In the genomic region with DNA sequence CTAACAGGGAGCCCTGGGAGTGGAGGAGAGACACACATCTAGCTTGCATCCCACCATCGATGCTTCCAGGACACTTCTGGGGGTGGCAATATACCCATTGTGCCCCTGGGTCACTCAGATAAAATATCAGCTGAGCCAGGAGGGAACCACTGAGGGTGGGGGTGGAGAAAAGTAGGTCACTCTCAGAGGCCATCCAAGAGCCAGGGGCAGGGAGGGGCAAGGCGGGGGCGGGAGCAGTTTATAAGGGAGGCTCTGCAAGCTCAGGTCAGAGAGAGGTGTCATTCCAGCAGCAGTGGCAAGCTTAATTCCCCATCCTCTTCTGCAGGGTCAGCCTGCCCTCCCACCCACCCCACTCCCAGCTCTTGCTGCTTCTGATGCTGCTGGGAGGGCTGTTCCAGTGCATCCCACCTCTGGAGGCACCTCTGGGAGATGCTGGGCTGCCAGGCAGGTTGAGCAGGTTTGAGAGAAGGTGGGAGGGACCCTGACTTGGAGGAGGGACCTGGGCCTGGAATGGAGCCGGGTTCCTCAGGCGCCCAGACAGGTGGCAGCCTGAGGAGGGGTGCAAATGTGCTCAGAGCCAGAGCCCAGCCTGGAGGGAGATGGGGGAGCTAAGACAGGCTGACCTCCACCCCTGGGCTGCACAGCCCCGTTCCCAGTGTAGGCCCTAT, we compare ENCODE assay signal across 30 cellular contexts. TPM values are rescaled to one million over a fixed set of nuclear protein-coding genes. Genes with fewer than 3 reads are reported as not detected.
DNase-seq lines count a peak whose midpoint lies in the region; ATAC-seq, FAIRE-seq and TF ChIP-seq lines count a peak whose summit lies in the region.
"Had no signal": no experiment of that assay in that cellular context is flagged by ENCODE, and none has a peak within 500 bp of the region (broad histone marks: within the 10 kb centered on the region; RNA-seq: fewer than 3 reads in every experiment).

No MANE protein-coding gene starts in this region.

- no peak for FAIRE-seq in RCC 7860 (lab: Jason Lieb, UNC)
- FAIRE-seq: GM18507 had no signal

- peaks cover 78% of the 10 kb centered on the region for H3K27me3 Mint-ChIP-seq in stimulated activated naive CD8-positive, alpha-beta T cell treated with anti-CD3 and anti-CD28 coated beads, Interleukin-15, amount 100 ng/mL, for 72 hours

- H4K20me1 ChIP-seq in hepatocyte (ENCODE audit: insufficient read depth, poor library complexity, severe bottlenecking): no peaks in the 10 kb centered on the region

- CTCF ChIA-PET in GM10248 (lab: Yijun Ruan, JAX): interaction anchor here (5.0 kb wide), 1 partner anchor 15 kb away, joined by 37 read pairs; no protein-coding TSS in a partner anchor

- 56% methylated on average over 6 of the region's 6 CpGs for WGBS in hepatocyte (ENCODE audit: low lambda C conversion rate, missing lambda C conversion rate)

- no peak overlapping the region for H3K4me2 ChIP-seq in hepatocyte

- H3K4me1 ChIP-seq in hepatocyte (ENCODE audit: insufficient read depth): peaks cover 6% of the 10 kb centered on the region

- H3K4me1 Mint-ChIP-seq in stimulated activated naive CD8-positive, alpha-beta T cell treated with anti-CD3 and anti-CD28 coated beads, Interleukin-15, amount 100 ng/mL, for 72 hours: no peaks in the 10 kb centered on the region
- H3K4me1 Mint-ChIP-seq: activated CD4-positive, alpha-beta T cell treated with anti-CD3 and anti-CD28 coated beads, Interleukin-2, amount 10 ng/mL, durations not matched to agents 24 days and 14 days had no signal

- ATAC-seq in stimulated activated naive CD8-positive, alpha-beta T cell treated with anti-CD3 and anti-CD28 coated beads, Interleukin-15, Interleukin-2, amounts not matched to agents 100 U/mL and 50 U/mL, for 24 hours: peak; percentile 19
- ATAC-seq in stimulated activated naive CD8-positive, alpha-beta T cell treated with anti-CD3 and anti-CD28 coated beads, Interleukin-15, amount 100 ng/mL, for 72 hours: no peak
- peak; percentile 70 for ATAC-seq in esophagus mucosa
- ATAC-seq: activated T-cell treated with anti-CD3 and anti-CD28 coated beads, Interleukin-2, amount 50 U/mL, for 72 hours had no signal

- H3K27ac ChIP-seq in hepatocyte: no peak overlapping the region
- H3K27ac ChIP-seq: brain microvascular endothelial cell, epithelial cell of prostate, transverse colon, WERI-Rb-1 had no signal

- DNase-seq in stimulated activated naive CD8-positive, alpha-beta T cell treated with anti-CD3 and anti-CD28 coated beads, Interleukin-15, Interleukin-2, amounts not matched to agents 100 U/mL and 50 U/mL, for 24 hours: no peak
- DNase-seq in stimulated activated naive CD8-positive, alpha-beta T cell treated with anti-CD3 and anti-CD28 coated beads, Interleukin-15, amount 100 ng/mL, for 72 hours: no peak
- DNase-seq in NCI-H510A (lab: John Stamatoyannopoulos, UW) (peak; percentile 81), hepatocyte (ENCODE audit: low spot score) (no peak), GM10248 (ENCODE audit: extremely low spot score) (no peak), epidermal melanocyte (ENCODE audit: insufficient read length, low spot score) (no peak), RCC 7860 (ENCODE audit: low spot score) (no peak)
- DNase-seq: activated CD4-positive, alpha-beta T cell treated with anti-CD3 and anti-CD28 coated beads, Interleukin-2, amount 10 ng/mL, durations not matched to agents 24 days and 14 days; activated naive CD4-positive, alpha-beta T cell treated with Interleukin-2 at 50 U/mL for 16 hours; activated T-cell treated with anti-CD3 and anti-CD28 coated beads, Interleukin-2, amount 50 U/mL, for 72 hours; amniotic stem cell; brain microvascular endothelial cell; NCI-H187 treated with DMSO at 0.1 percent for 48 hours; NCI-H2227 treated with DMSO at 0.1 percent for 48 hours; Right ventricle myocardium superior; stimulated activated CD8-positive, alpha-beta memory T cell treated with anti-CD3 and anti-CD28 coated beads, Interleukin-4, amount 100 ng/mL, for 48 hours; transverse colon; WERI-Rb-1 had no signal

- no peak overlapping the region for H3K4me3 ChIP-seq in hepatocyte
- H3K4me3 ChIP-seq: transverse colon had no signal

- peak overlapping the region in 1 of 2 donors; percentile 63 for H3K27ac Mint-ChIP-seq in stimulated activated naive CD8-positive, alpha-beta T cell treated with anti-CD3 and anti-CD28 coated beads, Interleukin-15, amount 100 ng/mL, for 72 hours
- H3K27ac Mint-ChIP-seq: activated CD4-positive, alpha-beta T cell treated with anti-CD3 and anti-CD28 coated beads, Interleukin-2, amount 10 ng/mL, durations not matched to agents 24 days and 14 days; activated T-cell treated with anti-CD3 and anti-CD28 coated beads, Interleukin-2, amount 50 U/mL, for 72 hours; nephron had no signal

- H3K27me3 ChIP-seq in hepatocyte: peaks cover 7% of the 10 kb centered on the region

- no peak overlapping the region for H3K4me3 Mint-ChIP-seq in stimulated activated naive CD8-positive, alpha-beta T cell treated with anti-CD3 and anti-CD28 coated beads, Interleukin-15, amount 100 ng/mL, for 72 hours
- H3K4me3 Mint-ChIP-seq: activated CD4-positive, alpha-beta T cell treated with anti-CD3 and anti-CD28 coated beads, Interleukin-2, amount 10 ng/mL, durations not matched to agents 24 days and 14 days; activated T-cell treated with anti-CD3 and anti-CD28 coated beads, Interleukin-2, amount 50 U/mL, for 72 hours; nephron had no signal

- POLR2A ChIA-PET in GM10248 (lab: Yijun Ruan, JAX): no interaction called here

- no peaks in the 10 kb centered on the region for H3K9me3 ChIP-seq in hepatocyte (ENCODE audit: low read depth)
- H3K9me3 ChIP-seq: transverse colon had no signal

- TF ChIP-seq CTCF in hepatocyte (IDR thresholded peaks at IDR 0.05; ENCODE audit: poor library complexity) (no peak), GM10248 (IDR thresholded peaks at IDR 0.05; ENCODE audit: control extremely low read depth, extremely low read depth, low read depth, missing control alignments) (no peak)

- no peaks in the 10 kb centered on the region for H3K36me3 ChIP-seq in hepatocyte (replicated peaks; ENCODE audit: insufficient read depth, low read depth)
- H3K36me3 ChIP-seq: brain microvascular endothelial cell, transverse colon, WERI-Rb-1 had no signal

- H3K9me2 ChIP-seq in hepatocyte (replicated peaks; ENCODE audit: insufficient read depth): no peaks in the 10 kb centered on the region

- H2AFZ ChIP-seq in hepatocyte: no peak overlapping the region

- H3K9me3 Mint-ChIP-seq in stimulated activated naive CD8-positive, alpha-beta T cell treated with anti-CD3 and anti-CD28 coated beads, Interleukin-15, amount 100 ng/mL, for 72 hours: no peaks in the 10 kb centered on the region
- H3K9me3 Mint-ChIP-seq: activated CD4-positive, alpha-beta T cell treated with anti-CD3 and anti-CD28 coated beads, Interleukin-2, amount 10 ng/mL, durations not matched to agents 24 days and 14 days; activated T-cell treated with anti-CD3 and anti-CD28 coated beads, Interleukin-2, amount 50 U/mL, for 72 hours; nephron had no signal

- H3K79me2 ChIP-seq in hepatocyte: no peaks in the 10 kb centered on the region

RNA-seq across cellular contexts. Expression of a gene that starts 20.1 kb away (rescaled TPM):
- not detected for total RNA-seq in esophagus mucosa
- total RNA-seq in hepatocyte: 0.24 TPM in 1 of 2 replicates, not detected in the other
- polyA plus RNA-seq in hepatocyte: 0.68 TPM in 1 of 2 replicates, not detected in the other
- total RNA-seq: activated CD4-positive, alpha-beta T cell treated with anti-CD3 and anti-CD28 coated beads, Interleukin-2, amount 10 ng/mL, durations not matched to agents 24 days and 14 days; activated T-cell treated with anti-CD3 and anti-CD28 coated beads, Interleukin-2, amount 50 U/mL, for 72 hours; cerebellum; lung microvascular endothelial cell; mucosa of gallbladder; OCI-LY7; osteoblast; renal cortical epithelial cell; Right ventricle myocardium superior; skeletal muscle tissue had no signal
- polyA plus RNA-seq: BJ had no signal

RNA-seq across cellular contexts. Expression of a gene that starts 49.2 kb away (rescaled TPM):
- total RNA-seq in esophagus mucosa (4.1 TPM), hepatocyte (31.9 and 34.8 TPM in 2 replicates)
- polyA plus RNA-seq in hepatocyte: 18.2 and 19.5 TPM in 2 replicates
